In genomic region chr20:57276221-57276620, GRCh38 we compare ENCODE assay signal across 11 cellular contexts. TPM values are rescaled to one million over a fixed set of nuclear protein-coding genes. Genes with fewer than 3 reads are reported as not detected.
"Had no signal": no experiment of that assay in that cellular context is flagged by ENCODE, and none has a peak within 500 bp of the region (broad histone marks: within the 10 kb centered on the region; RNA-seq: fewer than 3 reads in every experiment).

No MANE protein-coding gene starts in this region.

- DNase-seq: GM23248, GOT3, H9, HCEC 1CT, IMR-90, Karpas-422, KBM-7 had no signal

- H3K4me2 ChIP-seq: KMS-11 had no signal

- H3K27ac Mint-ChIP-seq: H9 had no signal

- H3K9ac ChIP-seq: GM23248, KMS-11 had no signal

- FAIRE-seq: H54 had no signal

- H3K4me3 Mint-ChIP-seq: H9 had no signal

- H3K9me3 Mint-ChIP-seq: H9 had no signal

- H3K4me3 ChIP-seq: GM23248 had no signal

- H2AFZ ChIP-seq: GM23248 had no signal

- H3K27ac ChIP-seq: GM23248, HL-60, KMS-11 had no signal

RNA-seq across cellular contexts. Expression of gene BMP7, which starts 9.8 kb away (rescaled TPM):
- total RNA-seq: GM23248, IMR-90 had no signal
- polyA plus RNA-seq: GM23248, IMR-90 had no signal

RNA-seq across cellular contexts. Expression of gene SPO11, which starts 53.4 kb away (rescaled TPM):
- total RNA-seq: GM23248, H9, HT1080, IMR-90 had no signal
- polyA plus RNA-seq: GM23248, IMR-90 had no signal
